28 cellular contexts compared by ENCODE assay signal in the genomic region with DNA sequence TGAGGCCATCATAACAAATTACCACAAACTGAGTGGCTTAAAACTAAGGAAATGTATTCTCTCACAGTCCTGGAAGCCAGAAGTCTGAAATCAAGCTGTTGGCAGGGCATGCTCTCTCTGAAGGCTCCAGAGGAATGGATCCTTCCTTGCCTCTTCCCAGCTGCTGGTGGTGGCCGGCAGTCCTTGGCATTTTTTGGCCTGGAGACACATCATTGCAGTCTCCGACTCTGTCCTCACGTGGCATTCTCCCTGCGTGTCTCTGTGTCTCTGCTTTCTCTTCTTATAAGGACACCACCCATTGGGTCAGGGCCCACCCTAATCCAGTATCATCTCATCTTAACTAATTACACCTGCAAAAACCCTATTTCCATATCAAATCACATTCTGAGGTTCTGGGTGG.
DNase-seq lines count a peak whose midpoint lies in the region; ATAC-seq, FAIRE-seq and TF ChIP-seq lines count a peak whose summit lies in the region.
"Had no signal": no experiment of that assay in that cellular context is flagged by ENCODE, and none has a peak within 500 bp of the region (broad histone marks: within the 10 kb centered on the region; RNA-seq: fewer than 3 reads in every experiment).

No MANE protein-coding gene starts in this region.

- peak overlapping the region; percentile 22; the same call in 1 of the 2 replicates for H3K4me2 ChIP-seq in GM12878 (ENCODE audit: control insufficient read depth, insufficient read depth)

- H3K4me1 ChIP-seq in GM12878 (ENCODE audit: control insufficient read depth, insufficient read depth, low read length): peaks cover 30% of the 10 kb centered on the region
- H3K4me1 ChIP-seq in Peyer's patch: peaks cover 0 to 11% (median 0%) of the 10 kb centered on the region in 4 donors

- no TSS peak for BruUV-seq in GM12878 (replicated peaks; lab: Mats Ljungman, UMichigan)

- H3K4me3 Mint-ChIP-seq in osteocyte (ENCODE audit: unreplicated experiment): no peak overlapping the region
- H3K4me3 Mint-ChIP-seq: activated CD4-positive, alpha-beta T cell treated with anti-CD3 and anti-CD28 coated beads for 36 hours; CD8-positive, alpha-beta memory T cell; T-cell had no signal

- no peak overlapping the region for H3K9ac ChIP-seq in GM12878 (ENCODE audit: control insufficient read depth, insufficient read depth, low read length)

- intact Hi-C loops in GM12878 (cut with micrococcal nuclease; ENCODE audit: unreplicated experiment): no loop called here

- DNase-seq in GM12878 (ENCODE audit: low read depth, low spot score): no peak
- DNase-seq in osteocyte (ENCODE audit: extremely low spot score, unreplicated experiment): peak; percentile 23
- DNase-seq in Peyer's patch: no peak
- DNase-seq: activated CD4-positive, alpha-beta T cell treated with anti-CD3 and anti-CD28 coated beads for 36 hours; activated naive CD4-positive, alpha-beta T cell treated with anti-CD3 and anti-CD28 coated beads, Interleukin-2, amount 50 U/mL, for 16 hours; aorta; CD8-positive, alpha-beta memory T cell; dorsolateral prefrontal cortex; HCEC 1CT; kidney glomerular epithelial cell; NCI-H1436 treated with DMSO at 0.1 percent for 48 hours; NCI-H510A; NK-92 treated with Interleukin-12 subunit alpha and Interleukin-12 subunit beta, amount 100 ng/mL, for 24 hours; occipital lobe; SJCRH30; stimulated activated CD4-positive, alpha-beta T cell treated with anti-CD3 and anti-CD28 coated beads, Interleukin-1b, Interleukin-23, amount 100 ng/mL, for 48 hours; T-cell; upper lobe of right lung had no signal

- no peaks in the 10 kb centered on the region; the same call in 2 of the 3 replicates for H3K9me3 ChIP-seq in GM12878 (replicated peaks; ENCODE audit: control insufficient read depth, insufficient read depth, low read length)
- H3K9me3 ChIP-seq in Peyer's patch: no peaks in the 10 kb centered on the region
- H3K9me3 ChIP-seq: SJCRH30, upper lobe of right lung had no signal

- FAIRE-seq in GM12878 (lab: Jason Lieb, UNC): no peak
- FAIRE-seq: G401.6, K562, RCC 7860 had no signal

- no peak overlapping the region for H3K4me3 ChIP-seq in GM12878
- H3K4me3 ChIP-seq in Peyer's patch: no peak overlapping the region
- H3K4me3 ChIP-seq: dorsolateral prefrontal cortex, K562, lung, SJCRH30, skin epidermis, upper lobe of right lung had no signal

- H3K27ac ChIP-seq in GM12878 (ENCODE audit: control insufficient read depth, insufficient read depth) (no peak overlapping the region), Peyer's patch (no peak overlapping the region)
- H3K27ac ChIP-seq: dorsolateral prefrontal cortex, SJCRH30, skin epidermis, upper lobe of right lung had no signal

- WGBS in GM12878 (ENCODE audit: insufficient coverage, insufficient replicate concordance, low lambda C conversion rate, missing lambda C conversion rate): 97% methylated on average over 4 of the region's 4 CpGs

- SMC1A ChIA-PET in GM12878 (lab: Charles Lee; ENCODE audit: uncharacterized antibody, unreplicated experiment): interaction anchor here (0.6 to 4.0 kb wide), 6 partner anchors 10 to 201 kb away, joined by 3 to 21 read pairs (median 4); no protein-coding TSS in a partner anchor

- H3K27me3 ChIP-seq in GM12878 (replicated peaks in 1 of 2; ENCODE audit: control insufficient read depth in 2 of 2, insufficient read depth in 2 of 2, low read length in 1 of 2) (no peaks in the 10 kb centered on the region), Peyer's patch (no peaks in the 10 kb centered on the region)
- H3K27me3 ChIP-seq: dorsolateral prefrontal cortex, SJCRH30, upper lobe of right lung had no signal

- peaks cover 7% of the 10 kb centered on the region for H3K4me1 Mint-ChIP-seq in osteocyte (ENCODE audit: unreplicated experiment)

- POLR2A ChIA-PET in GM12878 (lab: Charles Lee): no interaction called here

- TF ChIP-seq POLR2A in GM12878 (IDR thresholded peaks at IDR 0.05; ENCODE audit: low read depth, low read length) (no peak), Peyer's patch (IDR thresholded peaks at IDR 0.05) (no peak)

- no peaks in the 10 kb centered on the region for H4K20me1 ChIP-seq in GM12878 (ENCODE audit: control insufficient read depth, insufficient read depth)

- H3K36me3 ChIP-seq in GM12878 (ENCODE audit: control insufficient read depth in 2 of 2, insufficient read depth in 2 of 2, low read length in 1 of 2): peaks cover 2 to 5% of the 10 kb centered on the region in 2 experiments; a peak in 3 of 4 replicates
- H3K36me3 ChIP-seq in Peyer's patch: no peaks in the 10 kb centered on the region
- H3K36me3 ChIP-seq: SJCRH30, upper lobe of right lung had no signal

- no peaks in the 10 kb centered on the region for H3K9me3 Mint-ChIP-seq in osteocyte (ENCODE audit: unreplicated experiment)
- H3K9me3 Mint-ChIP-seq: CD8-positive, alpha-beta memory T cell; T-cell had no signal

- H3K36me3 Mint-ChIP-seq in osteocyte (ENCODE audit: unreplicated experiment): peaks cover under 1% of the 10 kb centered on the region

- peaks cover 2% of the 10 kb centered on the region for H3K79me2 ChIP-seq in GM12878 (ENCODE audit: control insufficient read depth, insufficient read depth, low read length)

- TF ChIP-seq EP300 in GM12878 (IDR thresholded peaks at IDR 0.05; ENCODE audit: borderline replicate concordance in 1 of 2, control insufficient read depth in 1 of 2, low read depth in 2 of 2, low read length in 2 of 2): no peak

- H3K27me3 Mint-ChIP-seq in osteocyte (ENCODE audit: unreplicated experiment): no peaks in the 10 kb centered on the region
- H3K27me3 Mint-ChIP-seq: activated CD4-positive, alpha-beta T cell treated with anti-CD3 and anti-CD28 coated beads for 36 hours; T-cell had no signal

- RAD21 ChIA-PET in GM12878 (lab: Charles Lee; ENCODE audit: unreplicated experiment): interaction anchor here (2.3 kb wide), 1 partner anchor 13 kb away, joined by 7 read pairs; no protein-coding TSS in a partner anchor

- TF ChIP-seq RAD21 in GM12878 (IDR thresholded peaks at IDR 0.05; ENCODE audit: insufficient read depth, low read depth, low read length): no peak

- ATAC-seq in GM18511 (IDR thresholded peaks at IDR 0.05; ENCODE audit: unreplicated experiment) (peak; percentile 5), HG02642 (IDR thresholded peaks at IDR 0.05; ENCODE audit: poor library complexity, unreplicated experiment) (peak; percentile 10), GM12878 (no peak; the same call in 2 of the 3 replicates), HG03280 (IDR thresholded peaks at IDR 0.05; ENCODE audit: unreplicated experiment) (no peak), GM21717 (IDR thresholded peaks at IDR 0.05; ENCODE audit: unreplicated experiment) (no peak), HG02938 (IDR thresholded peaks at IDR 0.05; ENCODE audit: unreplicated experiment) (no peak)
- ATAC-seq: activated CD4-positive, alpha-beta T cell treated with anti-CD3 and anti-CD28 coated beads for 36 hours; K562; T-cell; upper lobe of right lung had no signal

- TF ChIP-seq CTCF in GM12878 (IDR thresholded peaks at IDR 0.05 in 2 of 3, conservative IDR thresholded peaks at IDR 0.05 in 1 of 3; ENCODE audit: control insufficient read depth in 2 of 3, extremely low read depth in 1 of 3, insufficient read depth in 1 of 3, low read depth in 3 of 3, low read length in 3 of 3) (no peak), osteocyte (IDR thresholded peaks at IDR 0.05) (no peak), Peyer's patch (IDR thresholded peaks at IDR 0.05) (no peak)

- no peak overlapping the region for H2AFZ ChIP-seq in GM12878 (ENCODE audit: control insufficient read depth, low read depth, low read length)

- H3K27ac Mint-ChIP-seq in osteocyte (ENCODE audit: unreplicated experiment): no peak overlapping the region
- H3K27ac Mint-ChIP-seq: activated CD4-positive, alpha-beta T cell treated with anti-CD3 and anti-CD28 coated beads for 36 hours; T-cell had no signal

- CTCF ChIA-PET in GM12878 (lab: Yijun Ruan, JAX): interaction anchor here (0.7 to 2.4 kb wide), 4 partner anchors 11 to 370 kb away, joined by 3 to 6 read pairs (median 4); no protein-coding TSS in a partner anchor

- in situ Hi-C loops in GM12878 (cut with MboI): no loop called here

TF ChIP-seq in GM12878, 131 proteins besides CTCF, POLR2A, EP300 and RAD21 (continues in another document):
- TF ChIP-seq, protein P1, sequence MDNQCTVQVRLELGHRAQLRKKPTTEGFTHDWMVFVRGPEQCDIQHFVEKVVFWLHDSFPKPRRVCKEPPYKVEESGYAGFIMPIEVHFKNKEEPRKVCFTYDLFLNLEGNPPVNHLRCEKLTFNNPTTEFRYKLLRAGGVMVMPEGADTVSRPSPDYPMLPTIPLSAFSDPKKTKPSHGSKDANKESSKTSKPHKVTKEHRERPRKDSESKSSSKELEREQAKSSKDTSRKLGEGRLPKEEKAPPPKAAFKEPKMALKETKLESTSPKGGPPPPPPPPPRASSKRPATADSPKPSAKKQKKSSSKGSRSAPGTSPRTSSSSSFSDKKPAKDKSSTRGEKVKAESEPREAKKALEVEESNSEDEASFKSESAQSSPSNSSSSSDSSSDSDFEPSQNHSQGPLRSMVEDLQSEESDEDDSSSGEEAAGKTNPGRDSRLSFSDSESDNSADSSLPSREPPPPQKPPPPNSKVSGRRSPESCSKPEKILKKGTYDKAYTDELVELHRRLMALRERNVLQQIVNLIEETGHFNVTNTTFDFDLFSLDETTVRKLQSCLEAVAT (IDR thresholded peaks at IDR 0.05): no peak
- TF ChIP-seq JUNB (IDR thresholded peaks at IDR 0.05): no peak
- TF ChIP-seq, protein P2, sequence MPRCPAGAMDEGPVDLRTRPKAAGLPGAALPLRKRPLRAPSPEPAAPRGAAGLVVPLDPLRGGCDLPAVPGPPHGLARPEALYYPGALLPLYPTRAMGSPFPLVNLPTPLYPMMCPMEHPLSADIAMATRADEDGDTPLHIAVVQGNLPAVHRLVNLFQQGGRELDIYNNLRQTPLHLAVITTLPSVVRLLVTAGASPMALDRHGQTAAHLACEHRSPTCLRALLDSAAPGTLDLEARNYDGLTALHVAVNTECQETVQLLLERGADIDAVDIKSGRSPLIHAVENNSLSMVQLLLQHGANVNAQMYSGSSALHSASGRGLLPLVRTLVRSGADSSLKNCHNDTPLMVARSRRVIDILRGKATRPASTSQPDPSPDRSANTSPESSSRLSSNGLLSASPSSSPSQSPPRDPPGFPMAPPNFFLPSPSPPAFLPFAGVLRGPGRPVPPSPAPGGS (IDR thresholded peaks at IDR 0.05; ENCODE audit: borderline replicate concordance, insufficient read depth, low read depth, low read length, poor library complexity, severe bottlenecking): no peak
- TF ChIP-seq TBL1XR1 (IDR thresholded peaks at IDR 0.05; ENCODE audit: low read depth, low read length): no peak
- TF ChIP-seq CBFB (IDR thresholded peaks at IDR 0.05; ENCODE audit: low read depth): no peak
- TF ChIP-seq SRF (IDR thresholded peaks at IDR 0.05; ENCODE audit: low read depth in 2 of 2, low read length in 2 of 2): no peak
- TF ChIP-seq SMAD1 (IDR thresholded peaks at IDR 0.05; ENCODE audit: low read depth, partially characterized antibody): no peak
- no peak for TF ChIP-seq ZBED1 (IDR thresholded peaks at IDR 0.05; ENCODE audit: borderline replicate concordance)
- TF ChIP-seq, protein P3, sequence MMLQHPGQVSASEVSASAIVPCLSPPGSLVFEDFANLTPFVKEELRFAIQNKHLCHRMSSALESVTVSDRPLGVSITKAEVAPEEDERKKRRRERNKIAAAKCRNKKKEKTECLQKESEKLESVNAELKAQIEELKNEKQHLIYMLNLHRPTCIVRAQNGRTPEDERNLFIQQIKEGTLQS (IDR thresholded peaks at IDR 0.05; ENCODE audit: borderline replicate concordance, extremely low read depth, low read depth, low read length): no peak

Comparison
In these comparisons a context has a peak if more than half of its experiments do, and no peak if none do; other contexts are left out.
1. ATAC-seq: peak in GM18511 (single experiment) and HG02642 (single experiment); none in GM12878 (single experiment), HG03280 (single experiment), GM21717 (single experiment) and HG02938 (single experiment).